Comparison of ENCODE assay signal across 7 cellular contexts in the genomic region with DNA sequence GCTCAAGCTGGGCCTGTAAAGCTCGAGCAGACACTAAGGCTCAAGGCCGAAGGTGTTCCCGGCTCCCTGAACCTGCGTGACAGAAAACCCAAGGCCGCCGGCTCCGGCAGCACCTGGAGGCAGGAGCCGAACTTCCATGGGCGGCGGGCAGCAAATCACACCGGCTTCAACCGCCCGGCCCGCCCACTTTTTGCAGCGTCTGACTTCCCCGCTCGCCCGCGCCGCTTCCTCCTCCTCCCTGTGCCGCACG.
DNase-seq lines count a peak whose midpoint lies in the region; ATAC-seq lines count a peak whose summit lies in the region.

No MANE protein-coding gene starts in this region.

- no peaks in the 10 kb centered on the region for H3K27me3 Mint-ChIP-seq in central memory CD8-positive, alpha-beta T cell

- H3K4me3 Mint-ChIP-seq in central memory CD8-positive, alpha-beta T cell: peak overlapping the region; percentile 76

- DNase-seq in NCI-H2196 (lab: John Stamatoyannopoulos, UW; ENCODE audit: unreplicated experiment) (peak; percentile 82), kidney tubule cell (ENCODE audit: low spot score) (peak; percentile 89)
- DNase-seq in activated CD4-positive, CD25-positive, alpha-beta regulatory T cell treated with anti-CD3 and anti-CD28 coated beads, Interleukin-2, amount 50 U/mL, for 72 hours: peak; percentile 86
- DNase-seq in central memory CD8-positive, alpha-beta T cell (ENCODE audit: low spot score in 2 of 2): peak; percentile 76
- peak; percentile 57 to 86 (median 76) for DNase-seq in stimulated activated CD4-positive, alpha-beta T cell treated with anti-CD3 and anti-CD28 coated beads, Interleukin-1b, Interleukin-23, amount 100 ng/mL, for 24 hours (ENCODE audit: low read depth in 4 of 4, low spot score in 1 of 4)

- H3K4me1 Mint-ChIP-seq in central memory CD8-positive, alpha-beta T cell: peaks cover 22% of the 10 kb centered on the region

- H3K9me3 Mint-ChIP-seq in central memory CD8-positive, alpha-beta T cell: no peaks in the 10 kb centered on the region

- H3K27ac Mint-ChIP-seq in central memory CD8-positive, alpha-beta T cell (ENCODE audit: low read depth): peak overlapping the region; percentile 95

- peak; percentile 34 for ATAC-seq in GM18858 (IDR thresholded peaks at IDR 0.05; ENCODE audit: unreplicated experiment)
- ATAC-seq in HG03097 (IDR thresholded peaks at IDR 0.05; ENCODE audit: low FRiP score, unreplicated experiment): peak; percentile 34
- ATAC-seq in central memory CD8-positive, alpha-beta T cell (replicated peaks; ENCODE audit: extremely low read depth, poor library complexity, severe bottlenecking): peak; percentile 81

- H3K36me3 Mint-ChIP-seq in central memory CD8-positive, alpha-beta T cell (ENCODE audit: insufficient read depth): peaks cover 24% of the 10 kb centered on the region

Comparison
In these comparisons a context has a peak if more than half of its experiments do, and no peak if none do; other contexts are left out.
1. Peak in every context shown above with its lines: DNase-seq and ATAC-seq.